Comparison of ENCODE assay signal across 8 cellular contexts in genomic region chr2:43877782-43878464, GRCh38. TPM values are rescaled to one million over a fixed set of nuclear protein-coding genes. Genes with fewer than 3 reads are reported as not detected.
DNase-seq lines count a peak whose midpoint lies in the region; ATAC-seq and TF ChIP-seq lines count a peak whose summit lies in the region.

No MANE protein-coding gene starts in this region.

- intact Hi-C loops in CD4-positive, alpha-beta T cell (cut with DNase I, micrococcal nuclease) = no loop called here
- intact Hi-C loops in Panc1 (cut with micrococcal nuclease; ENCODE audit: unreplicated experiment) = loop anchor here (5.0 kb wide), 1 partner anchor 271 kb away; no protein-coding TSS in a partner anchor
- intact Hi-C loops in testis (cut with DNase I; ENCODE audit: low total_unique reads) = no loop called here

- H3K4me3 ChIP-seq in Panc1 (ENCODE audit: low read depth in 2 of 2, low read length in 2 of 2) = no peak overlapping the region
- no peak overlapping the region for H3K4me3 ChIP-seq in fibroblast of pulmonary artery (replicated peaks; ENCODE audit: low read depth, low read length)
- H3K4me3 ChIP-seq in neural progenitor cell = no peak overlapping the region
- H3K4me3 ChIP-seq in testis = no peak overlapping the region

- no peaks in the 10 kb centered on the region for H3K36me3 Mint-ChIP-seq in CD4-positive, alpha-beta T cell (ENCODE audit: low read depth)
- no peaks in the 10 kb centered on the region for H3K36me3 Mint-ChIP-seq in neural progenitor cell

- no peak overlapping the region for H3K4me3 Mint-ChIP-seq in CD4-positive, alpha-beta T cell
- no peak overlapping the region for H3K4me3 Mint-ChIP-seq in neural progenitor cell

- DNase-seq in CD4-positive, alpha-beta T cell = peak; percentile 14 to 59 (median 40)
- DNase-seq in KG1 (lab: John Stamatoyannopoulos, UW) = peak; percentile 24
- DNase-seq in Panc1 (ENCODE audit: low read depth, low spot score) = peak; percentile 55
- peak; percentile 87 for DNase-seq in activated T-cell treated with anti-CD3 and anti-CD28 coated beads, Interleukin-2, amount 50 U/mL, for 48 hours
- DNase-seq in fibroblast of pulmonary artery (ENCODE audit: low read depth) = peak; percentile 69
- DNase-seq in neural progenitor cell (ENCODE audit: low spot score) = peak; percentile 78
- DNase-seq in testis = peak; percentile 81

- no peak overlapping the region for H3K9ac ChIP-seq in neural progenitor cell

- CTCF ChIA-PET in CD4-positive, alpha-beta T cell (lab: Charles Lee) = interaction anchor here (0.7 to 1.2 kb wide), 4 partner anchors 11 to 1078 kb away, joined by 3 to 7 read pairs (median 4); no protein-coding TSS in a partner anchor
- CTCF ChIA-PET in Panc1 (lab: Charles Lee) = interaction anchor here (0.6 kb wide), 1 partner anchor 37 kb away, joined by 3 read pairs; no protein-coding TSS in a partner anchor

- no peak overlapping the region for H3K4me2 ChIP-seq in neural progenitor cell

- no peaks in the 10 kb centered on the region for H3K79me2 ChIP-seq in neural progenitor cell (ENCODE audit: low read depth)

- no peaks in the 10 kb centered on the region for H3K9me3 ChIP-seq in CD4-positive, alpha-beta T cell (ENCODE audit: control insufficient read depth, low read length)
- H3K9me3 ChIP-seq in Panc1 (ENCODE audit: control insufficient read depth, insufficient read depth, low read depth, low read length) (no peaks in the 10 kb centered on the region), neural progenitor cell (ENCODE audit: low read depth) (no peaks in the 10 kb centered on the region), testis (no peaks in the 10 kb centered on the region)

- H3K4me1 ChIP-seq in Panc1 (ENCODE audit: control insufficient read depth, insufficient read depth, low read length) (peaks cover 3% of the 10 kb centered on the region), neural progenitor cell (no peaks in the 10 kb centered on the region), testis (no peaks in the 10 kb centered on the region)

- peaks cover 9% of the 10 kb centered on the region for H3K4me1 Mint-ChIP-seq in CD4-positive, alpha-beta T cell (ENCODE audit: low read depth)
- H3K4me1 Mint-ChIP-seq in neural progenitor cell = no peaks in the 10 kb centered on the region

- in situ Hi-C loops in Panc1 (cut with HindIII; ENCODE audit: low pct_unique_long_range_greater_than_20kb, low sequenced_read_pairs) = no loop called here

- no peaks in the 10 kb centered on the region for H3K27me3 ChIP-seq in CD4-positive, alpha-beta T cell (ENCODE audit: control insufficient read depth, insufficient read depth, low read length)
- no peaks in the 10 kb centered on the region for H3K27me3 ChIP-seq in Panc1 (ENCODE audit: control insufficient read depth, insufficient read depth, low read length)
- no peaks in the 10 kb centered on the region for H3K27me3 ChIP-seq in neural progenitor cell
- no peaks in the 10 kb centered on the region for H3K27me3 ChIP-seq in testis

- no peak overlapping the region for H3K27ac Mint-ChIP-seq in CD4-positive, alpha-beta T cell
- no peak overlapping the region for H3K27ac Mint-ChIP-seq in neural progenitor cell

- no peaks in the 10 kb centered on the region for H3K9me3 Mint-ChIP-seq in CD4-positive, alpha-beta T cell
- H3K9me3 Mint-ChIP-seq in neural progenitor cell = no peaks in the 10 kb centered on the region

- H4K20me1 ChIP-seq in neural progenitor cell (ENCODE audit: low read depth) = no peaks in the 10 kb centered on the region

- H3K27ac ChIP-seq in CD4-positive, alpha-beta T cell (ENCODE audit: low read depth, low read length) = no peak overlapping the region
- H3K27ac ChIP-seq in Panc1 (ENCODE audit: low read length) (no peak overlapping the region), neural progenitor cell (no peak overlapping the region), testis (no peak overlapping the region)

- peak overlapping the region; percentile 95 for H2AFZ ChIP-seq in neural progenitor cell (replicated peaks)

- H3K36me3 ChIP-seq in Panc1 (ENCODE audit: control insufficient read depth, insufficient read depth, low read length) = no peaks in the 10 kb centered on the region
- no peaks in the 10 kb centered on the region for H3K36me3 ChIP-seq in neural progenitor cell
- H3K36me3 ChIP-seq in testis (ENCODE audit: low read depth, missing control alignments) = no peaks in the 10 kb centered on the region

- TF ChIP-seq POLR2A in testis (IDR thresholded peaks at IDR 0.05) = no peak

- 28 to 29% methylated on average over 16 of the region's 16 CpGs for WGBS in testis, 2 donors

- peaks cover 38% of the 10 kb centered on the region for H3K27me3 Mint-ChIP-seq in CD4-positive, alpha-beta T cell
- H3K27me3 Mint-ChIP-seq in neural progenitor cell (ENCODE audit: insufficient read depth, low read depth) = peaks cover 5% of the 10 kb centered on the region

- ATAC-seq in CD4-positive, alpha-beta T cell (ENCODE audit: poor library complexity) = peak; percentile 84
- ATAC-seq in GM19438 (IDR thresholded peaks at IDR 0.05; ENCODE audit: low read depth, unreplicated experiment) (peak; percentile 70), Panc1 (peak; percentile 87)

- POLR2A ChIA-PET in CD4-positive, alpha-beta T cell (lab: Charles Lee) = no interaction called here
- POLR2A ChIA-PET in Panc1 (lab: Charles Lee) = no interaction called here

- BruUV-seq in Panc1 (replicated peaks; lab: Mats Ljungman, UMichigan) = no TSS peak

- peaks cover 3% of the 10 kb centered on the region for H3F3A ChIP-seq in neural progenitor cell (ENCODE audit: low read depth)

- TF ChIP-seq CTCF in CD4-positive, alpha-beta T cell (IDR thresholded peaks at IDR 0.05) = peak; percentile 80
- TF ChIP-seq CTCF in Panc1 (IDR thresholded peaks at IDR 0.05) = peak; percentile 96
- peak; percentile 98 for TF ChIP-seq CTCF in fibroblast of pulmonary artery (IDR thresholded peaks at IDR 0.05; ENCODE audit: low read length, missing control alignments)
- TF ChIP-seq CTCF in neural progenitor cell (IDR thresholded peaks at IDR 0.05) = peak; percentile 95
- peak; percentile 59 to 94 (median 82) for TF ChIP-seq CTCF in testis (IDR thresholded peaks at IDR 0.05)

RNA-seq across cellular contexts. Expression of gene ABCG8, which starts 39.2 kb away (rescaled TPM):
- not detected for total RNA-seq in CD4-positive, alpha-beta T cell
- total RNA-seq in Panc1 (2021; ENCODE audit: unreplicated experiment) (0.03 TPM), neural progenitor cell (ENCODE audit: low replicate concordance) (not detected in 2 replicates), testis (under 1 TPM; 0.24 to 0.43 TPM)
- 0.15 TPM for polyA plus RNA-seq in Panc1 (2012; ENCODE audit: insufficient read length)
- polyA plus RNA-seq in testis (ENCODE audit: insufficient read depth, low read depth, low replicate concordance) = not detected

RNA-seq across cellular contexts. Expression of gene ABCG5, which starts 39.3 kb away (rescaled TPM):
- not detected for total RNA-seq in CD4-positive, alpha-beta T cell
- total RNA-seq in Panc1 (2021; ENCODE audit: unreplicated experiment) = 0.05 TPM
- 0.10 TPM for polyA plus RNA-seq in Panc1 (2012; ENCODE audit: insufficient read length)
- not detected in 2 replicates for total RNA-seq in neural progenitor cell (ENCODE audit: low replicate concordance)
- not detected for total RNA-seq in testis
- 0.16 TPM for polyA plus RNA-seq in testis (ENCODE audit: insufficient read depth, low read depth, low replicate concordance)

Comparison
In these comparisons a context has a peak if more than half of its experiments do, and no peak if none do; other contexts are left out.
1. DNase-seq: peak in every context shown above with its lines; median percentile 87 in activated T-cell treated with anti-CD3 and anti-CD28 coated beads, Interleukin-2, amount 50 U/mL, for 48 hours; 81 in testis; 78 in neural progenitor cell; 69 in fibroblast of pulmonary artery; 55 in Panc1; 40 in CD4-positive, alpha-beta T cell; 24 in KG1.